In the genomic region with DNA sequence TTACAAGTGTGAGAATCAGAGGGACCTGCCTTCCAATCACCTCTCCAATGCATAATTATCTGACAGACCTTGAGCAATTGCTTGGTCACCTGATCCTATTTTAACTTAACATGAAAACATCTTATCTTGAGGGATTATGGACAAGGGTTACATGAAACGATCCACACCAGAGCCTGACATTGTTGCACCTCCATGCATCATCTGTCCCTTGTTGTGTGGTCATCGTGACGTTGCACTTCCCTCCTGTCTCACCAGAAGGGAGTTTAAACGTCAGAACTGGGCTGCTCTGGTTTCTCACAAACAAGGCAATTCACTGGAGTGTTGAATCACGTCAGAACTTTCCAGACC, we compare ENCODE assay signal across 27 cellular contexts.
"Had no signal": no experiment of that assay in that cellular context is flagged by ENCODE, and none has a peak within 500 bp of the region (broad histone marks: within the 10 kb centered on the region; RNA-seq: fewer than 3 reads in every experiment).

No MANE protein-coding gene starts in this region.

- ATAC-seq: left colon; left lung; naive thymus-derived CD8-positive, alpha-beta T cell; sciatic nerve; stimulated activated naive B cell treated with anti-CD40 and anti-IgM and Interleukin-4, amounts not matched to agents 10 μg/mL and 1 μg/mL and 100 μg/mL, for 72 hours; stimulated activated naive CD8-positive, alpha-beta T cell treated with anti-CD3 and anti-CD28 coated beads, Interleukin-15, Interleukin-2, amounts not matched to agents 100 U/mL and 50 U/mL, for 24 hours; upper lobe of right lung had no signal

- H3K27me3 ChIP-seq: left lung, neutrophil, ovary, right atrium auricular region, stomach, testis, thyroid gland, transverse colon, upper lobe of right lung had no signal

- FAIRE-seq: islet of Langerhans, kidney had no signal

- DNase-seq: hypothalamus; immature natural killer cell; kidney; left colon; left lung; lower lobe of right lung; mammary epithelial cell; mesenchymal stem cell; naive thymus-derived CD8-positive, alpha-beta T cell; occipital lobe; ovary; stimulated activated CD4-positive, alpha-beta T cell treated with anti-CD3 and anti-CD28 coated beads, Interleukin-12 subunit alpha, Interleukin-12 subunit beta, amount 100 ng/mL, for 4 hours; stimulated activated CD4-positive, alpha-beta T cell treated with anti-CD3 and anti-CD28 coated beads, Interleukin-15, amount 100 ng/mL, for 24 hours; stimulated activated CD4-positive, alpha-beta T cell treated with anti-CD3 and anti-CD28 coated beads, Interleukin-2, amount 100 ng/mL, for 24 hours; stimulated activated CD4-positive, alpha-beta T cell treated with anti-CD3 and anti-CD28 coated beads, Interleukin-4, amount 100 ng/mL, for 1 hour; stimulated activated naive B cell treated with anti-CD40 and anti-IgM and Interleukin-4, amounts not matched to agents 10 μg/mL and 1 μg/mL and 100 μg/mL, for 72 hours; stimulated activated naive CD8-positive, alpha-beta T cell treated with anti-CD3 and anti-CD28 coated beads, Interleukin-15, Interleukin-2, amounts not matched to agents 100 U/mL and 50 U/mL, for 24 hours; stomach; testis; thyroid gland; transverse colon; upper lobe of right lung had no signal

- H3K4me1 ChIP-seq: left lung, lower lobe of right lung, right atrium auricular region, thyroid gland, upper lobe of right lung had no signal

- H3K4me3 ChIP-seq: left lung, lower lobe of right lung, ovary, right atrium auricular region, skin epidermis, stomach, testis, thyroid gland, transverse colon, upper lobe of right lung had no signal

- H3K9me3 ChIP-seq: left lung, lower lobe of right lung, neutrophil, ovary, right atrium auricular region, stomach, testis, thyroid gland, transverse colon, upper lobe of right lung had no signal

- H3K36me3 ChIP-seq: left lung, lower lobe of right lung, neutrophil, ovary, right atrium auricular region, stomach, thyroid gland, transverse colon, upper lobe of right lung had no signal

- H3K27ac ChIP-seq: left lung, lower lobe of right lung, neutrophil, ovary, right atrium auricular region, skin epidermis, stomach, testis, thyroid gland, transverse colon, upper lobe of right lung had no signal
